ENCODE assay signal across 25 cellular contexts in the genomic region with DNA sequence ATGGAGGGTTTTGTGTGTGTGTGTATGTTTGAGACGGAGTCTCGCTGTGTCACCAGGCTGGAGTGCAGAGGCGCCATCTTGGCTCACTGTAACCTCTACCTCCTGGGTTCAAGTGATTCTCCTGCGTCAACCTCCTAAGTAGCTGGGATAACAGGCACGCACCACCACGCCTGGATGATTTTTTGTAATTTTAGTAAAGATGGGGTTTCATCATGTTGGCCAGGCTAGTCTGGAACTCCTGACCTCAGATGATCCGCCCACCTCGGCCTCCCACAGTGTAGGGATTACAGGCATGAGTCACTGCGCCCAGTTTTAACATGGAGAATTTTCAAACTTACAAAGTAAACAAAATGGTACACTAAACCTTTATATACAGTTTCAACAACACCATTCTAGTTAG. TPM values are rescaled to one million over a fixed set of nuclear protein-coding genes. Genes with fewer than 3 reads are reported as not detected.
DNase-seq lines count a peak whose midpoint lies in the region; ATAC-seq and TF ChIP-seq lines count a peak whose summit lies in the region.
"Had no signal": no experiment of that assay in that cellular context is flagged by ENCODE, and none has a peak within 500 bp of the region (broad histone marks: within the 10 kb centered on the region; RNA-seq: fewer than 3 reads in every experiment).

No MANE protein-coding gene starts in this region.

- 0 out of 2 replicates have a peak overlapping the region, but pooled peaks have one; percentile 4 for H3K27ac ChIP-seq in RWPE1
- no peak overlapping the region for H3K27ac ChIP-seq in naive thymus-derived CD4-positive, alpha-beta T cell (ENCODE audit: low read depth, low read length)
- H3K27ac ChIP-seq: A549, psoas muscle, SJSA1, transverse colon had no signal

- peaks cover 10% of the 10 kb centered on the region for H3K4me1 Mint-ChIP-seq in activated naive CD8-positive, alpha-beta T cell treated with anti-CD3 and anti-CD28 coated beads, Interleukin-2, amount 50 U/mL, for 24 hours
- H3K4me1 Mint-ChIP-seq in activated naive CD8-positive, alpha-beta T cell treated with anti-CD3 and anti-CD28 coated beads for 36 hours = peaks cover 7% of the 10 kb centered on the region
- H3K4me1 Mint-ChIP-seq in naive thymus-derived CD4-positive, alpha-beta T cell = peaks cover 0 to 4% (median 0%) of the 10 kb centered on the region in 7 donors
- H3K4me1 Mint-ChIP-seq: central memory CD8-positive, alpha-beta T cell had no signal

- POLR2A ChIA-PET in RWPE1 (lab: Yijun Ruan, JAX; ENCODE audit: low non-redundant PET) = no interaction called here
- POLR2A ChIA-PET in naive thymus-derived CD4-positive, alpha-beta T cell (lab: Charles Lee) = interaction anchor here (0.6 to 2.9 kb wide), 3 partner anchors 21 to 31 kb away, joined by 3 to 8 read pairs (median 4); a partner anchor contains a TSS

- DNase-seq in activated naive CD8-positive, alpha-beta T cell treated with anti-CD3 and anti-CD28 coated beads, Interleukin-2, amount 50 U/mL, for 24 hours = no peak
- DNase-seq in activated naive CD8-positive, alpha-beta T cell treated with anti-CD3 and anti-CD28 coated beads for 36 hours = no peak
- DNase-seq in H4 (ENCODE audit: low spot score) = peak; percentile 12
- no peak for DNase-seq in RWPE1 (ENCODE audit: low spot score)
- no peak for DNase-seq in naive thymus-derived CD4-positive, alpha-beta T cell
- no peak for DNase-seq in foreskin fibroblast
- DNase-seq: activated CD4-positive, CD25-positive, alpha-beta regulatory T cell treated with anti-CD3 and anti-CD28 coated beads, Interleukin-2, amount 50 U/mL, for 72 hours; activated effector memory CD4-positive, alpha-beta T cell treated with anti-CD3 and anti-CD28 coated beads, Interleukin-2, amount 50 U/mL, for 16 hours; activated naive CD8-positive, alpha-beta T cell treated with anti-CD3 and anti-CD28 coated beads, Interleukin-2, amount 10 ng/mL, durations not matched to agents 7 days and 5 days; activated T-cell treated with anti-CD3 and anti-CD28 coated beads for 4 hours; BE2C; DMS53; GF-D8; midbrain; naive thymus-derived CD8-positive, alpha-beta T cell; NCI-H2029; occipital lobe; psoas muscle; T-cell; transverse colon had no signal

- intact Hi-C loops in naive thymus-derived CD4-positive, alpha-beta T cell (cut with micrococcal nuclease) = no loop called here

- no peaks in the 10 kb centered on the region for H3K9me3 ChIP-seq in naive thymus-derived CD4-positive, alpha-beta T cell (ENCODE audit: control insufficient read depth in 2 of 3, low read length in 3 of 3)
- H3K9me3 ChIP-seq: A549, BE2C, psoas muscle, SJSA1, transverse colon had no signal

- no peaks in the 10 kb centered on the region for H3K27me3 ChIP-seq in naive thymus-derived CD4-positive, alpha-beta T cell (ENCODE audit: control insufficient read depth in 2 of 2, insufficient read depth in 2 of 2, low read length in 2 of 2)
- H3K27me3 ChIP-seq: BE2C, SJSA1, transverse colon had no signal

- peak; percentile 20 for ATAC-seq in activated naive CD8-positive, alpha-beta T cell treated with anti-CD3 and anti-CD28 coated beads, Interleukin-2, amount 50 U/mL, for 24 hours
- peak; percentile 10 for ATAC-seq in naive thymus-derived CD4-positive, alpha-beta T cell
- no peak for ATAC-seq in GM18868 (IDR thresholded peaks at IDR 0.05; ENCODE audit: unreplicated experiment)
- no peak for ATAC-seq in GM21737 (IDR thresholded peaks at IDR 0.05; ENCODE audit: unreplicated experiment)
- ATAC-seq: A549, T-cell had no signal

- no peak overlapping the region for H3K4me3 Mint-ChIP-seq in activated naive CD8-positive, alpha-beta T cell treated with anti-CD3 and anti-CD28 coated beads, Interleukin-2, amount 50 U/mL, for 24 hours
- H3K4me3 Mint-ChIP-seq in activated naive CD8-positive, alpha-beta T cell treated with anti-CD3 and anti-CD28 coated beads for 36 hours = no peak overlapping the region
- no peak overlapping the region for H3K4me3 Mint-ChIP-seq in naive thymus-derived CD4-positive, alpha-beta T cell
- H3K4me3 Mint-ChIP-seq: activated naive CD8-positive, alpha-beta T cell treated with anti-CD3 and anti-CD28 coated beads, Interleukin-2, amount 10 ng/mL, durations not matched to agents 7 days and 5 days; central memory CD8-positive, alpha-beta T cell; naive thymus-derived CD8-positive, alpha-beta T cell; T-cell had no signal

- H3K9me3 Mint-ChIP-seq in activated naive CD8-positive, alpha-beta T cell treated with anti-CD3 and anti-CD28 coated beads, Interleukin-2, amount 50 U/mL, for 24 hours = no peaks in the 10 kb centered on the region
- H3K9me3 Mint-ChIP-seq in activated naive CD8-positive, alpha-beta T cell treated with anti-CD3 and anti-CD28 coated beads for 36 hours = no peaks in the 10 kb centered on the region
- peaks cover 0 to 2% (median 0%) of the 10 kb centered on the region in 11 donors for H3K9me3 Mint-ChIP-seq in naive thymus-derived CD4-positive, alpha-beta T cell
- H3K9me3 Mint-ChIP-seq: central memory CD8-positive, alpha-beta T cell; naive thymus-derived CD8-positive, alpha-beta T cell; T-cell had no signal

- peaks cover 61% of the 10 kb centered on the region for H3K36me3 Mint-ChIP-seq in activated naive CD8-positive, alpha-beta T cell treated with anti-CD3 and anti-CD28 coated beads, Interleukin-2, amount 50 U/mL, for 24 hours (ENCODE audit: low read depth)
- H3K36me3 Mint-ChIP-seq in activated naive CD8-positive, alpha-beta T cell treated with anti-CD3 and anti-CD28 coated beads for 36 hours = peaks cover 57% of the 10 kb centered on the region
- H3K36me3 Mint-ChIP-seq in naive thymus-derived CD4-positive, alpha-beta T cell = peaks cover 5 to 55% (median 38%) of the 10 kb centered on the region in 5 donors

- TF ChIP-seq CTCF in RWPE1 (conservative IDR thresholded peaks at IDR 0.05; ENCODE audit: low read depth) (no peak), foreskin fibroblast (IDR thresholded peaks at IDR 0.05; ENCODE audit: low read depth, low read length) (no peak)

- H3K27me3 Mint-ChIP-seq in activated naive CD8-positive, alpha-beta T cell treated with anti-CD3 and anti-CD28 coated beads, Interleukin-2, amount 50 U/mL, for 24 hours = no peaks in the 10 kb centered on the region
- H3K27me3 Mint-ChIP-seq in activated naive CD8-positive, alpha-beta T cell treated with anti-CD3 and anti-CD28 coated beads for 36 hours = no peaks in the 10 kb centered on the region
- no peaks in the 10 kb centered on the region for H3K27me3 Mint-ChIP-seq in naive thymus-derived CD4-positive, alpha-beta T cell
- H3K27me3 Mint-ChIP-seq: activated naive CD8-positive, alpha-beta T cell treated with anti-CD3 and anti-CD28 coated beads, Interleukin-2, amount 10 ng/mL, durations not matched to agents 7 days and 5 days; central memory CD8-positive, alpha-beta T cell; naive thymus-derived CD8-positive, alpha-beta T cell; T-cell had no signal

- no peaks in the 10 kb centered on the region for H3K4me1 ChIP-seq in naive thymus-derived CD4-positive, alpha-beta T cell (ENCODE audit: control insufficient read depth in 2 of 2, insufficient read depth in 2 of 2, low read length in 2 of 2)
- H3K4me1 ChIP-seq: BE2C, psoas muscle, transverse colon had no signal

- CTCF ChIA-PET in RWPE1 (lab: Yijun Ruan, JAX) = no interaction called here
- CTCF ChIA-PET in naive thymus-derived CD4-positive, alpha-beta T cell (lab: Charles Lee) = no interaction called here

- peaks cover 15 to 34% (median 19%) of the 10 kb centered on the region in 3 experiments for H3K36me3 ChIP-seq in naive thymus-derived CD4-positive, alpha-beta T cell (ENCODE audit: control insufficient read depth in 2 of 3, insufficient read depth in 3 of 3, low read length in 3 of 3)

- H3K4me3 ChIP-seq in naive thymus-derived CD4-positive, alpha-beta T cell (ENCODE audit: low read length) = no peak overlapping the region
- H3K4me3 ChIP-seq in foreskin fibroblast (ENCODE audit: low read depth in 1 of 2, low read length in 2 of 2) = no peak overlapping the region
- H3K4me3 ChIP-seq: A549, psoas muscle, SJSA1, transverse colon had no signal

- no peak overlapping the region for H3K27ac Mint-ChIP-seq in activated naive CD8-positive, alpha-beta T cell treated with anti-CD3 and anti-CD28 coated beads, Interleukin-2, amount 50 U/mL, for 24 hours
- no peak overlapping the region for H3K27ac Mint-ChIP-seq in activated naive CD8-positive, alpha-beta T cell treated with anti-CD3 and anti-CD28 coated beads for 36 hours
- H3K27ac Mint-ChIP-seq in naive thymus-derived CD4-positive, alpha-beta T cell = peak overlapping the region in 2 of 9 donors; percentile 5 to 72
- H3K27ac Mint-ChIP-seq: activated naive CD8-positive, alpha-beta T cell treated with anti-CD3 and anti-CD28 coated beads, Interleukin-2, amount 10 ng/mL, durations not matched to agents 7 days and 5 days; T-cell had no signal

RNA-seq across cellular contexts. Expression of a gene that starts 22.8 kb away (rescaled TPM):
- 100 to 1,000 TPM; 113 to 117 TPM for total RNA-seq in activated naive CD8-positive, alpha-beta T cell treated with anti-CD3 and anti-CD28 coated beads for 36 hours
- total RNA-seq in H4 (2014; rRNA removed; shearing (Covaris generic)) = 58.9 and 69.0 TPM in 2 replicates
- 100 to 1,000 TPM in 2 of 5 experiments, 10 to 100 TPM in 3; 61.1 to 105 (median 73.8) TPM for total RNA-seq in naive thymus-derived CD4-positive, alpha-beta T cell
- polyA plus RNA-seq in naive thymus-derived CD4-positive, alpha-beta T cell = 10 to 100 TPM; 54.9 to 55.4 TPM

Comparison
In these comparisons a context has a peak if more than half of its experiments do, and no peak if none do; other contexts are left out.
1. ATAC-seq: peak in activated naive CD8-positive, alpha-beta T cell treated with anti-CD3 and anti-CD28 coated beads, Interleukin-2, amount 50 U/mL, for 24 hours (single experiment) and naive thymus-derived CD4-positive, alpha-beta T cell (single experiment); none in GM18868 (single experiment) and GM21737 (single experiment).